In the genomic region with DNA sequence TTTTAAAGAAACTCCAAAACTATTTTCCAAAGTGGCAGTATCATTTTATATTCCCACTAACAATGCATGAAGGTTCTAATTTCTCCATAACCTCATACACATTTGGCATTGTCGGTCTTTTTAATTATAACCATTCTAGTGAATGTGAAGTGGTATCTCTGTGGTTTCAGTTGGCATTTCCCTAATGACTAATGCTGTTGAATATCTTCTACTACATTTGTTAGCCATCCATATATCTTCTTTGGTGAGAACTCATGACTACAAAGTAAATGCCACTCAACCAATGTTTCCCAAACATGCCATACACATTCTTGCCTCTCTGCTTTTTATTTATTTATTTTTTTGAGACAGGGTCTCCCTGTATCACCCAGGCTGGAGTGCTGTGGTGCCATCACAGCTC, we compare ENCODE assay signal across 1 cellular context.
TF ChIP-seq lines count a peak whose summit lies in the region.

No MANE protein-coding gene starts in this region.

TF ChIP-seq in SK-N-SH, 30 proteins besides CTCF, POLR2A, EP300 and RAD21:
- TF ChIP-seq, protein P1, sequence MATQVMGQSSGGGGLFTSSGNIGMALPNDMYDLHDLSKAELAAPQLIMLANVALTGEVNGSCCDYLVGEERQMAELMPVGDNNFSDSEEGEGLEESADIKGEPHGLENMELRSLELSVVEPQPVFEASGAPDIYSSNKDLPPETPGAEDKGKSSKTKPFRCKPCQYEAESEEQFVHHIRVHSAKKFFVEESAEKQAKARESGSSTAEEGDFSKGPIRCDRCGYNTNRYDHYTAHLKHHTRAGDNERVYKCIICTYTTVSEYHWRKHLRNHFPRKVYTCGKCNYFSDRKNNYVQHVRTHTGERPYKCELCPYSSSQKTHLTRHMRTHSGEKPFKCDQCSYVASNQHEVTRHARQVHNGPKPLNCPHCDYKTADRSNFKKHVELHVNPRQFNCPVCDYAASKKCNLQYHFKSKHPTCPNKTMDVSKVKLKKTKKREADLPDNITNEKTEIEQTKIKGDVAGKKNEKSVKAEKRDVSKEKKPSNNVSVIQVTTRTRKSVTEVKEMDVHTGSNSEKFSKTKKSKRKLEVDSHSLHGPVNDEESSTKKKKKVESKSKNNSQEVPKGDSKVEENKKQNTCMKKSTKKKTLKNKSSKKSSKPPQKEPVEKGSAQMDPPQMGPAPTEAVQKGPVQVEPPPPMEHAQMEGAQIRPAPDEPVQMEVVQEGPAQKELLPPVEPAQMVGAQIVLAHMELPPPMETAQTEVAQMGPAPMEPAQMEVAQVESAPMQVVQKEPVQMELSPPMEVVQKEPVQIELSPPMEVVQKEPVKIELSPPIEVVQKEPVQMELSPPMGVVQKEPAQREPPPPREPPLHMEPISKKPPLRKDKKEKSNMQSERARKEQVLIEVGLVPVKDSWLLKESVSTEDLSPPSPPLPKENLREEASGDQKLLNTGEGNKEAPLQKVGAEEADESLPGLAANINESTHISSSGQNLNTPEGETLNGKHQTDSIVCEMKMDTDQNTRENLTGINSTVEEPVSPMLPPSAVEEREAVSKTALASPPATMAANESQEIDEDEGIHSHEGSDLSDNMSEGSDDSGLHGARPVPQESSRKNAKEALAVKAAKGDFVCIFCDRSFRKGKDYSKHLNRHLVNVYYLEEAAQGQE (IDR thresholded peaks at IDR 0.05; ENCODE audit: low read depth, low read length) = no peak
- no peak for TF ChIP-seq TEAD4 (IDR thresholded peaks at IDR 0.05; ENCODE audit: borderline replicate concordance, insufficient read depth)
- no peak for TF ChIP-seq RCOR1 (IDR thresholded peaks at IDR 0.05; ENCODE audit: low read length)
- TF ChIP-seq YY1 (IDR thresholded peaks at IDR 0.05; ENCODE audit: low read depth) = no peak
- TF ChIP-seq TCF12 (IDR thresholded peaks at IDR 0.05) = no peak
- TF ChIP-seq, protein P2, sequence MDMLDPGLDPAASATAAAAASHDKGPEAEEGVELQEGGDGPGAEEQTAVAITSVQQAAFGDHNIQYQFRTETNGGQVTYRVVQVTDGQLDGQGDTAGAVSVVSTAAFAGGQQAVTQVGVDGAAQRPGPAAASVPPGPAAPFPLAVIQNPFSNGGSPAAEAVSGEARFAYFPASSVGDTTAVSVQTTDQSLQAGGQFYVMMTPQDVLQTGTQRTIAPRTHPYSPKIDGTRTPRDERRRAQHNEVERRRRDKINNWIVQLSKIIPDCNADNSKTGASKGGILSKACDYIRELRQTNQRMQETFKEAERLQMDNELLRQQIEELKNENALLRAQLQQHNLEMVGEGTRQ (IDR thresholded peaks at IDR 0.05; ENCODE audit: borderline replicate concordance, low read depth, low read length) = no peak
- TF ChIP-seq SIN3A (IDR thresholded peaks at IDR 0.05; ENCODE audit: borderline replicate concordance, low read depth, low read length) = no peak
- no peak for TF ChIP-seq CHD2 (IDR thresholded peaks at IDR 0.05; ENCODE audit: low read length, partially characterized antibody)
- TF ChIP-seq, protein P3, sequence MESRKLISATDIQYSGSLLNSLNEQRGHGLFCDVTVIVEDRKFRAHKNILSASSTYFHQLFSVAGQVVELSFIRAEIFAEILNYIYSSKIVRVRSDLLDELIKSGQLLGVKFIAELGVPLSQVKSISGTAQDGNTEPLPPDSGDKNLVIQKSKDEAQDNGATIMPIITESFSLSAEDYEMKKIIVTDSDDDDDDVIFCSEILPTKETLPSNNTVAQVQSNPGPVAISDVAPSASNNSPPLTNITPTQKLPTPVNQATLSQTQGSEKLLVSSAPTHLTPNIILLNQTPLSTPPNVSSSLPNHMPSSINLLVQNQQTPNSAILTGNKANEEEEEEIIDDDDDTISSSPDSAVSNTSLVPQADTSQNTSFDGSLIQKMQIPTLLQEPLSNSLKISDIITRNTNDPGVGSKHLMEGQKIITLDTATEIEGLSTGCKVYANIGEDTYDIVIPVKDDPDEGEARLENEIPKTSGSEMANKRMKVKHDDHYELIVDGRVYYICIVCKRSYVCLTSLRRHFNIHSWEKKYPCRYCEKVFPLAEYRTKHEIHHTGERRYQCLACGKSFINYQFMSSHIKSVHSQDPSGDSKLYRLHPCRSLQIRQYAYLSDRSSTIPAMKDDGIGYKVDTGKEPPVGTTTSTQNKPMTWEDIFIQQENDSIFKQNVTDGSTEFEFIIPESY (IDR thresholded peaks at IDR 0.05; ENCODE audit: borderline replicate concordance, low read depth) = no peak
- TF ChIP-seq MXI1 (IDR thresholded peaks at IDR 0.05; ENCODE audit: low read depth, low read length) = no peak
- no peak for TF ChIP-seq EZH2phosphoT487 (IDR thresholded peaks at IDR 0.05; ENCODE audit: borderline replicate concordance, low read depth)
- no peak for TF ChIP-seq FOXM1 (IDR thresholded peaks at IDR 0.05; ENCODE audit: low read depth)
- TF ChIP-seq TAF1 (IDR thresholded peaks at IDR 0.05; ENCODE audit: borderline replicate concordance, low read depth, low read length) = no peak
- no peak for TF ChIP-seq JUND (IDR thresholded peaks at IDR 0.05)
- TF ChIP-seq NFIC (IDR thresholded peaks at IDR 0.05; ENCODE audit: borderline replicate concordance) = no peak
- TF ChIP-seq, protein P4, sequence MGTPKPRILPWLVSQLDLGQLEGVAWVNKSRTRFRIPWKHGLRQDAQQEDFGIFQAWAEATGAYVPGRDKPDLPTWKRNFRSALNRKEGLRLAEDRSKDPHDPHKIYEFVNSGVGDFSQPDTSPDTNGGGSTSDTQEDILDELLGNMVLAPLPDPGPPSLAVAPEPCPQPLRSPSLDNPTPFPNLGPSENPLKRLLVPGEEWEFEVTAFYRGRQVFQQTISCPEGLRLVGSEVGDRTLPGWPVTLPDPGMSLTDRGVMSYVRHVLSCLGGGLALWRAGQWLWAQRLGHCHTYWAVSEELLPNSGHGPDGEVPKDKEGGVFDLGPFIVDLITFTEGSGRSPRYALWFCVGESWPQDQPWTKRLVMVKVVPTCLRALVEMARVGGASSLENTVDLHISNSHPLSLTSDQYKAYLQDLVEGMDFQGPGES (IDR thresholded peaks at IDR 0.05; ENCODE audit: low read depth, low read length) = no peak
- TF ChIP-seq, protein P5, sequence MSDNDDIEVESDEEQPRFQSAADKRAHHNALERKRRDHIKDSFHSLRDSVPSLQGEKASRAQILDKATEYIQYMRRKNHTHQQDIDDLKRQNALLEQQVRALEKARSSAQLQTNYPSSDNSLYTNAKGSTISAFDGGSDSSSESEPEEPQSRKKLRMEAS (IDR thresholded peaks at IDR 0.05; ENCODE audit: low read depth) = no peak
- no peak for TF ChIP-seq GATA2 (CRISPR knock-in tag; IDR thresholded peaks at IDR 0.05)
- TF ChIP-seq NRF1 (IDR thresholded peaks at IDR 0.05; ENCODE audit: low read depth, low read length) = no peak
TF ChIP-seq in SK-N-SH: peak in this region for 0.
